ENCODE assay signal across 1 cellular context in genomic region chr6:30742316-30743098, GRCh38.
TF ChIP-seq lines count a peak whose summit lies in the region.

Gene FLOT1, minus strand, starts transcription at chr6:30742687. Its CDS starts 498 bp downstream, at chr6:30742189.

TF ChIP-seq in K562, 482 proteins besides CTCF, POLR2A, EP300 and RAD21 (continued from another document and continues in another):
- TF ChIP-seq MGA (IDR thresholded peaks at IDR 0.05) (no peak), PHF8 (IDR thresholded peaks at IDR 0.05; ENCODE audit: borderline replicate concordance, low read length) (peak; percentile 89; the same call in 1 of the 2 replicates), HDAC1 (IDR thresholded peaks at IDR 0.05) (peak in 1 of 2 experiments; percentile 76; a peak in 2 of 4 replicates), SREBF1 (IDR thresholded peaks at IDR 0.05; ENCODE audit: borderline replicate concordance, low read depth, low read length) (no peak), ZBTB5 (IDR thresholded peaks at IDR 0.05) (peak; percentile 95), NFE2 (IDR thresholded peaks at IDR 0.05; ENCODE audit: low read depth) (no peak), ETV1 (tag; conservative IDR thresholded peaks at IDR 0.05; ENCODE audit: low read depth) (peak; percentile 87), SOX6 (IDR thresholded peaks at IDR 0.05) (0 out of 2 replicates have a peak, but pooled peaks have one; percentile 38), NFIC (IDR thresholded peaks at IDR 0.05) (peak; percentile 40), FOXK1 (CRISPR knock-in tag; IDR thresholded peaks at IDR 0.05; ENCODE audit: borderline replicate concordance) (no peak), BRCA1 (IDR thresholded peaks at IDR 0.05) (no peak), BRCA1 (CRISPR knock-in tag; IDR thresholded peaks at IDR 0.05) (no peak), CBFA2T3 (IDR thresholded peaks at IDR 0.05) (no peak), PATZ1 (CRISPR knock-in tag; IDR thresholded peaks at IDR 0.05; ENCODE audit: borderline replicate concordance) (0 out of 2 replicates have a peak, but pooled peaks have one; percentile 29), ZKSCAN8 (CRISPR knock-in tag; IDR thresholded peaks at IDR 0.05) (no peak; the same call in 1 of the 2 replicates), ZNF324 (CRISPR knock-in tag; IDR thresholded peaks at IDR 0.05) (no peak; the same call in 1 of the 2 replicates), ZNF778 (CRISPR knock-in tag; IDR thresholded peaks at IDR 0.05) (no peak), NEUROD1 (IDR thresholded peaks at IDR 0.05; ENCODE audit: borderline replicate concordance, low read depth, low read length, partially characterized antibody) (peak; percentile 16), ZBTB34 (CRISPR knock-in tag; IDR thresholded peaks at IDR 0.05) (no peak), RBM15 (IDR thresholded peaks at IDR 0.05; ENCODE audit: insufficient read depth, low read length) (no peak), PRMT5 (CRISPR knock-in tag; IDR thresholded peaks at IDR 0.05) (0 out of 2 replicates have a peak, but pooled peaks have one; percentile 56), CREM (IDR thresholded peaks at IDR 0.05; ENCODE audit: low read depth) (peak; percentile 54), ZNF444 (CRISPR knock-in tag; IDR thresholded peaks at IDR 0.05) (no peak), ZBTB9 (CRISPR knock-in tag; IDR thresholded peaks at IDR 0.05) (no peak; the same call in 1 of the 2 replicates), HDGF (IDR thresholded peaks at IDR 0.05) (no peak), CGGBP1 (CRISPR knock-in tag; IDR thresholded peaks at IDR 0.05) (0 out of 2 replicates have a peak, but pooled peaks have one; percentile 45), ZNF282 (CRISPR knock-in tag; IDR thresholded peaks at IDR 0.05) (no peak), NFRKB (IDR thresholded peaks at IDR 0.05; ENCODE audit: low read depth) (peak; percentile 47; the same call in 1 of the 2 replicates), ZNF655 (CRISPR knock-in tag; IDR thresholded peaks at IDR 0.05) (no peak), CBX8 (IDR thresholded peaks at IDR 0.05; ENCODE audit: borderline replicate concordance, extremely low read depth, low read depth, low read length, poor library complexity, severe bottlenecking) (no peak), ZNF280B (CRISPR knock-in tag; IDR thresholded peaks at IDR 0.05) (no peak), ELF1 (tag; IDR thresholded peaks at IDR 0.05) (peak; percentile 62), GATA2 (CRISPR knock-in tag; IDR thresholded peaks at IDR 0.05) (no peak), ZBTB1 (CRISPR knock-in tag; IDR thresholded peaks at IDR 0.05; ENCODE audit: borderline replicate concordance, low read depth) (peak; percentile 44), CHCHD3 (CRISPR knock-in tag; IDR thresholded peaks at IDR 0.05) (peak; percentile 39; the same call in 1 of the 2 replicates), CCAR2 (IDR thresholded peaks at IDR 0.05; ENCODE audit: low read depth, low read length) (no peak), HNRNPUL1 (IDR thresholded peaks at IDR 0.05; ENCODE audit: low read length) (no peak), FOXP1 (CRISPR knock-in tag; IDR thresholded peaks at IDR 0.05) (peak; percentile 41; the same call in 1 of the 2 replicates), NCOA6 (IDR thresholded peaks at IDR 0.05) (no peak), ETS2 (tag; IDR thresholded peaks at IDR 0.05; ENCODE audit: borderline replicate concordance, poor library complexity, severe bottlenecking) (peak; percentile 49), DDX20 (tag; IDR thresholded peaks at IDR 0.05; ENCODE audit: low read depth) (no peak), TFAM (CRISPR knock-in tag; conservative IDR thresholded peaks at IDR 0.05) (no peak)
